Comparison of ENCODE assay signal across 18 cellular contexts in genomic region chr20:3102575-3103368, GRCh38. TPM values are rescaled to one million over a fixed set of nuclear protein-coding genes. Genes with fewer than 3 reads are reported as not detected.
DNase-seq lines count a peak whose midpoint lies in the region; ATAC-seq lines count a peak whose summit lies in the region.
"Had no signal": no experiment of that assay in that cellular context is flagged by ENCODE, and none has a peak within 500 bp of the region (broad histone marks: within the 10 kb centered on the region; RNA-seq: fewer than 3 reads in every experiment).

No MANE protein-coding gene starts in this region.

- POLR2A ChIA-PET in naive thymus-derived CD8-positive, alpha-beta T cell (lab: Charles Lee) = interaction anchor here (0.6 to 4.7 kb wide), 11 partner anchors 10 to 679 kb away, joined by 3 to 27 read pairs (median 4); partner anchors contain the start of genes FASTKD5, OXT and UBOX5

- H3K4me1 Mint-ChIP-seq in stimulated activated naive CD8-positive, alpha-beta T cell treated with anti-CD3 and anti-CD28 coated beads, Interleukin-15, Interleukin-2, amounts not matched to agents 100 ng/mL and 50 ng/mL, for 24 hours (ENCODE audit: low read depth) = peaks cover 17% of the 10 kb centered on the region
- H3K4me1 Mint-ChIP-seq in activated T-helper 1 cell treated with anti-CD3 and anti-CD28 coated beads, Interleukin-12 subunit alpha, Interleukin-12 subunit beta, Interleukin-2, Interleukin-4 antibody, amounts not matched to agents 30 ng/mL and 10 ng/mL and 1 ng/mL, durations not matched to agents 14 hours and 24 hours and 36 hours (ENCODE audit: low read depth) = peaks cover 24% of the 10 kb centered on the region
- peaks cover 15 to 32% (median 26%) of the 10 kb centered on the region in 4 donors for H3K4me1 Mint-ChIP-seq in naive thymus-derived CD8-positive, alpha-beta T cell

- H3K27ac Mint-ChIP-seq in stimulated activated naive CD8-positive, alpha-beta T cell treated with anti-CD3 and anti-CD28 coated beads, Interleukin-15, Interleukin-2, amounts not matched to agents 100 ng/mL and 50 ng/mL, for 24 hours = peak overlapping the region; percentile 3
- peak overlapping the region; percentile 37 for H3K27ac Mint-ChIP-seq in activated T-helper 1 cell treated with anti-CD3 and anti-CD28 coated beads, Interleukin-12 subunit alpha, Interleukin-12 subunit beta, Interleukin-2, Interleukin-4 antibody, amounts not matched to agents 30 ng/mL and 10 ng/mL and 1 ng/mL, durations not matched to agents 14 hours and 24 hours and 36 hours
- peak overlapping the region; percentile 5 to 81 (median 64) for H3K27ac Mint-ChIP-seq in naive thymus-derived CD8-positive, alpha-beta T cell

- peak overlapping the region; percentile 3 for H3K4me3 Mint-ChIP-seq in stimulated activated naive CD8-positive, alpha-beta T cell treated with anti-CD3 and anti-CD28 coated beads, Interleukin-15, Interleukin-2, amounts not matched to agents 100 ng/mL and 50 ng/mL, for 24 hours
- H3K4me3 Mint-ChIP-seq in activated T-helper 1 cell treated with anti-CD3 and anti-CD28 coated beads, Interleukin-12 subunit alpha, Interleukin-12 subunit beta, Interleukin-2, Interleukin-4 antibody, amounts not matched to agents 30 ng/mL and 10 ng/mL and 1 ng/mL, durations not matched to agents 14 hours and 24 hours and 36 hours = no peak overlapping the region
- H3K4me3 Mint-ChIP-seq in naive thymus-derived CD8-positive, alpha-beta T cell = peak overlapping the region in 9 of 10 donors; percentile 28 to 72 (median 42)

- ATAC-seq in stimulated activated naive CD8-positive, alpha-beta T cell treated with anti-CD3 and anti-CD28 coated beads, Interleukin-15, Interleukin-2, amounts not matched to agents 100 U/mL and 50 U/mL, for 24 hours = no peak
- no peak for ATAC-seq in naive thymus-derived CD8-positive, alpha-beta T cell
- no peak for ATAC-seq in GM19467 (IDR thresholded peaks at IDR 0.05; ENCODE audit: unreplicated experiment)
- no peak for ATAC-seq in GM18520 (IDR thresholded peaks at IDR 0.05; ENCODE audit: unreplicated experiment)

- no peaks in the 10 kb centered on the region for H3K36me3 Mint-ChIP-seq in stimulated activated naive CD8-positive, alpha-beta T cell treated with anti-CD3 and anti-CD28 coated beads, Interleukin-15, Interleukin-2, amounts not matched to agents 100 ng/mL and 50 ng/mL, for 24 hours (ENCODE audit: low read depth)
- H3K36me3 Mint-ChIP-seq in activated T-helper 1 cell treated with anti-CD3 and anti-CD28 coated beads, Interleukin-12 subunit alpha, Interleukin-12 subunit beta, Interleukin-2, Interleukin-4 antibody, amounts not matched to agents 30 ng/mL and 10 ng/mL and 1 ng/mL, durations not matched to agents 14 hours and 24 hours and 36 hours (ENCODE audit: low read depth) = no peaks in the 10 kb centered on the region
- peaks cover 0 to 3% (median 0%) of the 10 kb centered on the region in 3 donors for H3K36me3 Mint-ChIP-seq in naive thymus-derived CD8-positive, alpha-beta T cell

- no peak for DNase-seq in stimulated activated naive CD8-positive, alpha-beta T cell treated with anti-CD3 and anti-CD28 coated beads, Interleukin-15, Interleukin-2, amounts not matched to agents 100 U/mL and 50 U/mL, for 24 hours
- no peak for DNase-seq in activated T-helper 1 cell treated with anti-CD3 and anti-CD28 coated beads, Interleukin-12 subunit alpha, Interleukin-12 subunit beta, Interleukin-2, Interleukin-4 antibody, amounts not matched to agents 30 ng/mL and 10 ng/mL and 1 ng/mL, durations not matched to agents 14 hours and 24 hours and 36 hours (ENCODE audit: low spot score)
- DNase-seq in naive thymus-derived CD8-positive, alpha-beta T cell = peak in 1 of 10 donors; percentile 38
- no peak for DNase-seq in SIG-M5 treated with dmso at 0.1 percent for 504 hours (lab: John Stamatoyannopoulos, UW; ENCODE audit: unreplicated experiment)
- no peak for DNase-seq in HCEC 1CT
- DNase-seq: GF-D8, islet precursor cell, NCI-H1930, NCI-H510A, SJCRH30 had no signal

- intact Hi-C loops in activated T-helper 1 cell treated with anti-CD3 and anti-CD28 coated beads, Interleukin-12 subunit alpha, Interleukin-12 subunit beta, Interleukin-2, Interleukin-4 antibody, amounts not matched to agents 30 ng/mL and 10 ng/mL and 1 ng/mL, durations not matched to agents 14 hours and 24 hours and 36 hours (cut with micrococcal nuclease) = no loop called here

- no peaks in the 10 kb centered on the region for H3K9me3 Mint-ChIP-seq in stimulated activated naive CD8-positive, alpha-beta T cell treated with anti-CD3 and anti-CD28 coated beads, Interleukin-15, Interleukin-2, amounts not matched to agents 100 ng/mL and 50 ng/mL, for 24 hours
- H3K9me3 Mint-ChIP-seq in activated T-helper 1 cell treated with anti-CD3 and anti-CD28 coated beads, Interleukin-12 subunit alpha, Interleukin-12 subunit beta, Interleukin-2, Interleukin-4 antibody, amounts not matched to agents 30 ng/mL and 10 ng/mL and 1 ng/mL, durations not matched to agents 14 hours and 24 hours and 36 hours = no peaks in the 10 kb centered on the region
- H3K9me3 Mint-ChIP-seq in naive thymus-derived CD8-positive, alpha-beta T cell = no peaks in the 10 kb centered on the region

- no peaks in the 10 kb centered on the region for H3K27me3 Mint-ChIP-seq in stimulated activated naive CD8-positive, alpha-beta T cell treated with anti-CD3 and anti-CD28 coated beads, Interleukin-15, Interleukin-2, amounts not matched to agents 100 ng/mL and 50 ng/mL, for 24 hours
- H3K27me3 Mint-ChIP-seq in activated T-helper 1 cell treated with anti-CD3 and anti-CD28 coated beads, Interleukin-12 subunit alpha, Interleukin-12 subunit beta, Interleukin-2, Interleukin-4 antibody, amounts not matched to agents 30 ng/mL and 10 ng/mL and 1 ng/mL, durations not matched to agents 14 hours and 24 hours and 36 hours (ENCODE audit: insufficient read depth) = peaks cover 6% of the 10 kb centered on the region
- no peaks in the 10 kb centered on the region for H3K27me3 Mint-ChIP-seq in naive thymus-derived CD8-positive, alpha-beta T cell

RNA-seq across cellular contexts. Expression of gene AVP, which starts 18.2 kb away (rescaled TPM):
- total RNA-seq in activated T-helper 1 cell treated with anti-CD3 and anti-CD28 coated beads, Interleukin-12 subunit alpha, Interleukin-12 subunit beta, Interleukin-2, Interleukin-4 antibody, amounts not matched to agents 30 ng/mL and 10 ng/mL and 1 ng/mL, durations not matched to agents 14 hours and 24 hours and 36 hours = not detected in 2 replicates
- not detected for total RNA-seq in naive thymus-derived CD8-positive, alpha-beta T cell
- not detected for polyA plus RNA-seq in naive thymus-derived CD8-positive, alpha-beta T cell
- total RNA-seq: cardiac muscle cell, fibroblast of lung, lung, myocyte, pulmonary artery endothelial cell, SJCRH30 had no signal
- polyA plus RNA-seq: cardiac muscle cell, fibroblast of lung, lung had no signal

RNA-seq across cellular contexts. Expression of gene OXT, which starts 31.4 kb away (rescaled TPM):
- total RNA-seq in activated T-helper 1 cell treated with anti-CD3 and anti-CD28 coated beads, Interleukin-12 subunit alpha, Interleukin-12 subunit beta, Interleukin-2, Interleukin-4 antibody, amounts not matched to agents 30 ng/mL and 10 ng/mL and 1 ng/mL, durations not matched to agents 14 hours and 24 hours and 36 hours = not detected in 2 replicates
- total RNA-seq in naive thymus-derived CD8-positive, alpha-beta T cell = 1 to 10 TPM; 2.2 to 2.6 TPM
- polyA plus RNA-seq in naive thymus-derived CD8-positive, alpha-beta T cell = 1 to 10 TPM in 1 of 3 donors, under 1 TPM in 2; 0.53 to 2.2 (median 0.91) TPM
- total RNA-seq: cardiac muscle cell, fibroblast of lung, lung, myocyte, pulmonary artery endothelial cell, SJCRH30 had no signal
- polyA plus RNA-seq: cardiac muscle cell, fibroblast of lung, lung had no signal

RNA-seq across cellular contexts. Expression of gene FASTKD5, which starts 56.9 kb away (rescaled TPM):
- 25.4 TPM in 2 replicates for total RNA-seq in activated T-helper 1 cell treated with anti-CD3 and anti-CD28 coated beads, Interleukin-12 subunit alpha, Interleukin-12 subunit beta, Interleukin-2, Interleukin-4 antibody, amounts not matched to agents 30 ng/mL and 10 ng/mL and 1 ng/mL, durations not matched to agents 14 hours and 24 hours and 36 hours
- total RNA-seq in naive thymus-derived CD8-positive, alpha-beta T cell = 10 to 100 TPM; 37.1 to 38.0 TPM
- 10 to 100 TPM; 10.7 to 18.1 (median 17.5) TPM for polyA plus RNA-seq in naive thymus-derived CD8-positive, alpha-beta T cell

RNA-seq across cellular contexts. Expression of gene UBOX5, which starts 56.9 kb away (rescaled TPM):
- total RNA-seq in activated T-helper 1 cell treated with anti-CD3 and anti-CD28 coated beads, Interleukin-12 subunit alpha, Interleukin-12 subunit beta, Interleukin-2, Interleukin-4 antibody, amounts not matched to agents 30 ng/mL and 10 ng/mL and 1 ng/mL, durations not matched to agents 14 hours and 24 hours and 36 hours = 5.9 and 7.7 TPM in 2 replicates
- 10 to 100 TPM; 15.7 to 15.8 TPM for total RNA-seq in naive thymus-derived CD8-positive, alpha-beta T cell
- polyA plus RNA-seq in naive thymus-derived CD8-positive, alpha-beta T cell = 1 to 10 TPM; 4.5 to 8.6 (median 7.0) TPM

RNA-seq across cellular contexts. Expression of gene MRPS26, which starts 56.9 kb away (rescaled TPM):
- 106 and 114 TPM in 2 replicates for total RNA-seq in activated T-helper 1 cell treated with anti-CD3 and anti-CD28 coated beads, Interleukin-12 subunit alpha, Interleukin-12 subunit beta, Interleukin-2, Interleukin-4 antibody, amounts not matched to agents 30 ng/mL and 10 ng/mL and 1 ng/mL, durations not matched to agents 14 hours and 24 hours and 36 hours
- 10 to 100 TPM; 27.6 to 28.4 TPM for total RNA-seq in naive thymus-derived CD8-positive, alpha-beta T cell
- 10 to 100 TPM; 59.2 to 81.8 (median 75.6) TPM for polyA plus RNA-seq in naive thymus-derived CD8-positive, alpha-beta T cell

Comparison
In these comparisons a context has a peak if more than half of its experiments do, and no peak if none do; other contexts are left out.
1. H3K27ac Mint-ChIP-seq: peak in every context shown above with its lines; median percentile 64 in naive thymus-derived CD8-positive, alpha-beta T cell; 37 in activated T-helper 1 cell treated with anti-CD3 and anti-CD28 coated beads, Interleukin-12 subunit alpha, Interleukin-12 subunit beta, Interleukin-2, Interleukin-4 antibody, amounts not matched to agents 30 ng/mL and 10 ng/mL and 1 ng/mL, durations not matched to agents 14 hours and 24 hours and 36 hours; 3 in stimulated activated naive CD8-positive, alpha-beta T cell treated with anti-CD3 and anti-CD28 coated beads, Interleukin-15, Interleukin-2, amounts not matched to agents 100 ng/mL and 50 ng/mL, for 24 hours.